Comparison of ENCODE assay signal across 35 cellular contexts in the genomic region with DNA sequence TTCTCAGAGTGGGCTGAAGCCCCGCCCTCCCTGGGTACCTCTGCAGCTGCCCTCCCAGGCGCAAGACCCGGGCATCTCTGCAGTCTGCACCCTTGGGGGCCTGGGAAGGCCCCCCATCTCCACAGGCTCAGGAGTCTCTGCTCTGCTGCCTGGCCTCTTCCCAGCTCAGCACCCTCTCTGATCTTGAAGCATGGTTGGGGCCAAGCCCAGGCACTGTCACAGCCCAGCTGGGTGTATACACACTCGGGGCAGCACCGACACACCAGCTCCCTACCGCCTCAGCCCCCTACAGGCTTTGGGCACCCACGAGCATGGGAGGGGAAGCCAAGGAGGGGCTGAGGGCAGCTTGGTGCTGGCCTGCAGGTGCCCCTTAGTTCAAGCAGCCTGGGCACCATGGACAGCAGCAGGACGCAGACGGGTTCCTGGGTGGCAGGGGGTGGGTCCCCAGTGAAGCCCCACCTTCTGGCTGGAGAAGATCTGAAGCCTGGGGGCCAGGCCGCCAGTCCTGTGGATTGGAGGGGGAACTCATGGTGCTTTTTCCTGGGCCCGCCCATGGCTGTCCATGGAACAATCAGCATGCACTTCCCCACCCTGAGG.
"Had no signal": no experiment of that assay in that cellular context is flagged by ENCODE, and none has a peak within 500 bp of the region (broad histone marks: within the 10 kb centered on the region; RNA-seq: fewer than 3 reads in every experiment).

No MANE protein-coding gene starts in this region.

- H3K27me3 Mint-ChIP-seq: activated CD8-positive, alpha-beta memory T cell treated with anti-CD3 and anti-CD28 coated beads, Interleukin-2, amount 10 ng/mL, durations not matched to agents 7 days and 5 days; activated CD8-positive, alpha-beta T cell treated with anti-CD3 and anti-CD28 coated beads for 36 hours; activated naive CD8-positive, alpha-beta T cell treated with anti-CD3 and anti-CD28 coated beads, Interleukin-2, amount 50 U/mL, for 24 hours had no signal

- H3K27ac Mint-ChIP-seq: activated CD4-positive, alpha-beta T cell treated with anti-CD3 and anti-CD28 coated beads, Interleukin-2, amount 10 ng/mL, durations not matched to agents 7 days and 5 days; activated CD8-positive, alpha-beta memory T cell treated with anti-CD3 and anti-CD28 coated beads, Interleukin-2, amount 10 ng/mL, durations not matched to agents 7 days and 5 days; activated CD8-positive, alpha-beta T cell treated with anti-CD3 and anti-CD28 coated beads for 36 hours; activated naive CD4-positive, alpha-beta T cell treated with anti-CD3 and anti-CD28 coated beads, Interleukin-2, amount 50 U/mL, for 24 hours; activated naive CD8-positive, alpha-beta T cell treated with anti-CD3 and anti-CD28 coated beads, Interleukin-2, amount 50 U/mL, for 24 hours; activated T-helper 2 cell treated with anti-CD3 and anti-CD28 coated beads, Interferon-gamma antibody, Interleukin-2, Interleukin-4, amounts not matched to agents 10 μg/mL and 5 μg/mL and 100 μg/mL, durations not matched to agents 14 hours and 24 hours and 36 hours; immature natural killer cell; naive thymus-derived CD4-positive, alpha-beta T cell; T-helper 1 cell treated with Interleukin-12 subunit alpha and Interleukin-12 subunit beta and Interleukin-4 antibody, amounts not matched to agents 30 μg/mL and 1 μg/mL, for 36 hours had no signal

- H3K4me3 ChIP-seq: breast epithelium, esophagus muscularis mucosa, heart left ventricle, pancreas, prostate gland, smooth muscle cell, suprapubic skin, tibial artery had no signal

- ATAC-seq: activated CD8-positive, alpha-beta memory T cell treated with anti-CD3 and anti-CD28 coated beads, Interleukin-2, amount 10 ng/mL, durations not matched to agents 7 days and 5 days; activated CD8-positive, alpha-beta T cell treated with anti-CD3 and anti-CD28 coated beads for 36 hours; activated naive CD8-positive, alpha-beta T cell treated with anti-CD3 and anti-CD28 coated beads, Interleukin-2, amount 50 U/mL, for 24 hours; foreskin keratinocyte; left colon; naive thymus-derived CD4-positive, alpha-beta T cell; pancreas had no signal

- H3K27ac ChIP-seq: breast epithelium, esophagus muscularis mucosa, foreskin keratinocyte, heart left ventricle, neutrophil, pancreas, prostate gland, suprapubic skin, tibial artery had no signal

- DNase-seq: activated CD4-positive, alpha-beta T cell treated with anti-CD3 and anti-CD28 coated beads for 1 hour; activated CD4-positive, alpha-beta T cell treated with anti-CD3 and anti-CD28 coated beads, Interleukin-2, amount 10 ng/mL, durations not matched to agents 7 days and 5 days; activated CD8-positive, alpha-beta memory T cell treated with anti-CD3 and anti-CD28 coated beads, Interleukin-2, amount 10 ng/mL, durations not matched to agents 7 days and 5 days; activated CD8-positive, alpha-beta T cell treated with anti-CD3 and anti-CD28 coated beads for 36 hours; activated naive CD8-positive, alpha-beta T cell treated with anti-CD3 and anti-CD28 coated beads, Interleukin-2, amount 50 U/mL, for 24 hours; activated T-cell treated with anti-CD3 and anti-CD28 coated beads, Interleukin-2, amount 50 U/mL, for 48 hours; amygdala; central memory CD4-positive, alpha-beta T cell; foreskin keratinocyte; heart left ventricle; hypothalamus; immature natural killer cell; kidney; left colon; mammary epithelial cell; midbrain; naive thymus-derived CD4-positive, alpha-beta T cell; pancreas; retina; stimulated activated CD4-positive, alpha-beta T cell treated with anti-CD3 and anti-CD28 coated beads, Interleukin-1b, Interleukin-23, amount 100 ng/mL, for 48 hours; stimulated activated CD4-positive, alpha-beta T cell treated with anti-CD3 and anti-CD28 coated beads, Interleukin-4, amount 100 ng/mL, for 4 hours; stimulated activated CD8-positive, alpha-beta memory T cell treated with anti-CD3 and anti-CD28 coated beads, Interleukin-4, amount 100 ng/mL, for 48 hours; stimulated activated naive CD4-positive, alpha-beta T cell; SW 1271; T1000; tibial artery had no signal

- H3K36me3 ChIP-seq: breast epithelium, esophagus muscularis mucosa, heart left ventricle, neutrophil, pancreas, prostate gland, suprapubic skin, tibial artery had no signal

- H3K4me1 ChIP-seq: breast epithelium, esophagus muscularis mucosa, foreskin keratinocyte, heart left ventricle, pancreas, prostate gland, suprapubic skin, tibial artery had no signal

- H3K4me3 Mint-ChIP-seq: activated CD4-positive, alpha-beta T cell treated with anti-CD3 and anti-CD28 coated beads, Interleukin-2, amount 10 ng/mL, durations not matched to agents 7 days and 5 days; activated CD8-positive, alpha-beta memory T cell treated with anti-CD3 and anti-CD28 coated beads, Interleukin-2, amount 10 ng/mL, durations not matched to agents 7 days and 5 days; activated CD8-positive, alpha-beta T cell treated with anti-CD3 and anti-CD28 coated beads for 36 hours; activated naive CD4-positive, alpha-beta T cell treated with anti-CD3 and anti-CD28 coated beads, Interleukin-2, amount 50 U/mL, for 24 hours; activated naive CD8-positive, alpha-beta T cell treated with anti-CD3 and anti-CD28 coated beads, Interleukin-2, amount 50 U/mL, for 24 hours; immature natural killer cell; naive thymus-derived CD4-positive, alpha-beta T cell; T-helper 1 cell treated with Interleukin-12 subunit alpha and Interleukin-12 subunit beta and Interleukin-4 antibody, amounts not matched to agents 30 μg/mL and 1 μg/mL, for 36 hours had no signal

- H3K4me1 Mint-ChIP-seq: activated CD4-positive, alpha-beta T cell treated with anti-CD3 and anti-CD28 coated beads, Interleukin-2, amount 10 ng/mL, durations not matched to agents 7 days and 5 days; activated CD8-positive, alpha-beta memory T cell treated with anti-CD3 and anti-CD28 coated beads, Interleukin-2, amount 10 ng/mL, durations not matched to agents 7 days and 5 days; activated naive CD4-positive, alpha-beta T cell treated with anti-CD3 and anti-CD28 coated beads, Interleukin-2, amount 50 U/mL, for 24 hours; activated naive CD8-positive, alpha-beta T cell treated with anti-CD3 and anti-CD28 coated beads, Interleukin-2, amount 50 U/mL, for 24 hours; immature natural killer cell; naive thymus-derived CD4-positive, alpha-beta T cell had no signal

- H3K36me3 Mint-ChIP-seq: activated CD8-positive, alpha-beta memory T cell treated with anti-CD3 and anti-CD28 coated beads, Interleukin-2, amount 10 ng/mL, durations not matched to agents 7 days and 5 days; activated naive CD4-positive, alpha-beta T cell treated with anti-CD3 and anti-CD28 coated beads, Interleukin-2, amount 50 U/mL, for 24 hours; immature natural killer cell had no signal

- H3K9me3 ChIP-seq: heart left ventricle, pancreas, prostate gland, suprapubic skin had no signal

- H3K27me3 ChIP-seq: breast epithelium, esophagus muscularis mucosa, foreskin keratinocyte, heart left ventricle, neutrophil, pancreas, suprapubic skin, tibial artery had no signal
